In genomic region chr3:186772281-186772885, GRCh38 we compare ENCODE assay signal across 8 cellular contexts. TPM values are rescaled to one million over a fixed set of nuclear protein-coding genes. Genes with fewer than 3 reads are reported as not detected.
DNase-seq lines count a peak whose midpoint lies in the region; ATAC-seq, FAIRE-seq and TF ChIP-seq lines count a peak whose summit lies in the region.

No MANE protein-coding gene starts in this region.

- no peaks in the 10 kb centered on the region for H3K27me3 ChIP-seq in keratinocyte (ENCODE audit: control insufficient read depth, extremely low read depth, insufficient read depth, low read length)
- H3K27me3 ChIP-seq in stomach = peaks cover 0 to 6% (median 0%) of the 10 kb centered on the region in 3 donors

- H3K4me1 Mint-ChIP-seq in activated T-cell treated with anti-CD3 and anti-CD28 coated beads, Interleukin-2, amount 50 U/mL, for 24 hours (ENCODE audit: low read depth) = peaks cover 20% of the 10 kb centered on the region
- H3K4me1 Mint-ChIP-seq in activated T-helper 17 cell treated with anti-CD3 and anti-CD28 coated beads, Interleukin-2, amount 50 U/mL, for 72 hours = no peaks in the 10 kb centered on the region

- H3K9ac ChIP-seq in keratinocyte (ENCODE audit: control insufficient read depth, extremely low read depth, insufficient read depth, low read length) = peak overlapping the region; percentile 0

- peak overlapping the region; percentile 83 for H3K4me2 ChIP-seq in keratinocyte (ENCODE audit: control insufficient read depth, extremely low read depth, insufficient read depth, low read depth, low read length)

- peaks cover 4% of the 10 kb centered on the region for H3K36me3 Mint-ChIP-seq in activated T-cell treated with anti-CD3 and anti-CD28 coated beads, Interleukin-2, amount 50 U/mL, for 24 hours (ENCODE audit: low read depth)
- H3K36me3 Mint-ChIP-seq in activated T-helper 17 cell treated with anti-CD3 and anti-CD28 coated beads, Interleukin-2, amount 50 U/mL, for 72 hours (ENCODE audit: low read depth) = no peaks in the 10 kb centered on the region

- 6 to 8% (median 7%) methylated on average over 35 of the region's 35 CpGs for WGBS in stomach, 5 donors

- no peaks in the 10 kb centered on the region for H3K79me2 ChIP-seq in keratinocyte (ENCODE audit: control insufficient read depth, insufficient read depth, low read length)

- no peaks in the 10 kb centered on the region for H3K9me1 ChIP-seq in keratinocyte (ENCODE audit: control insufficient read depth, extremely low read depth, insufficient read depth, low read length)

- no peaks in the 10 kb centered on the region for H4K20me1 ChIP-seq in keratinocyte (ENCODE audit: control insufficient read depth, extremely low read depth, insufficient read depth, low read length)

- ATAC-seq in HG02943 (IDR thresholded peaks at IDR 0.05; ENCODE audit: low read depth, unreplicated experiment) = peak; percentile 21
- ATAC-seq in activated T-helper 17 cell treated with anti-CD3 and anti-CD28 coated beads, Interleukin-2, amount 50 U/mL, for 72 hours (replicated peaks) = peak; percentile 49

- H3K36me3 ChIP-seq in keratinocyte (ENCODE audit: control insufficient read depth in 2 of 2, extremely low read depth in 1 of 2, insufficient read depth in 2 of 2, low read length in 2 of 2) = no peaks in the 10 kb centered on the region
- no peaks in the 10 kb centered on the region for H3K36me3 ChIP-seq in stomach

- H3K4me1 ChIP-seq in keratinocyte (ENCODE audit: control insufficient read depth, extremely low read depth, insufficient read depth, low read length) (peaks cover 8% of the 10 kb centered on the region), stomach (peaks cover 0 to 14% (median 14%) of the 10 kb centered on the region in 4 donors)

- FAIRE-seq in keratinocyte (lab: Jason Lieb, UNC) = no peak

- peak overlapping the region in 2 of 3 experiments; percentile 13 to 53 for H3K4me3 ChIP-seq in keratinocyte (ENCODE audit: control insufficient read depth in 2 of 3, extremely low read depth in 1 of 3, insufficient read depth in 2 of 3, low read depth in 1 of 3, low read length in 3 of 3)
- H3K4me3 ChIP-seq in stomach = peak overlapping the region; percentile 43 to 58 (median 52)

- peak overlapping the region; percentile 92 for H3K4me3 Mint-ChIP-seq in activated T-cell treated with anti-CD3 and anti-CD28 coated beads, Interleukin-2, amount 50 U/mL, for 24 hours
- peak overlapping the region; percentile 86 for H3K4me3 Mint-ChIP-seq in activated T-helper 17 cell treated with anti-CD3 and anti-CD28 coated beads, Interleukin-2, amount 50 U/mL, for 72 hours

- peak overlapping the region; percentile 98 for H3K27ac Mint-ChIP-seq in activated T-cell treated with anti-CD3 and anti-CD28 coated beads, Interleukin-2, amount 50 U/mL, for 24 hours
- peak overlapping the region; percentile 83 for H3K27ac Mint-ChIP-seq in activated T-helper 17 cell treated with anti-CD3 and anti-CD28 coated beads, Interleukin-2, amount 50 U/mL, for 72 hours

- intact Hi-C loops in stomach (cut with DNase I; ENCODE audit: low total_unique reads) = no loop called here

- dilution Hi-C loops in keratinocyte (cut with MboI; ENCODE audit: extremely low pct_ligation_motif_present, low sequenced_read_pairs) = no loop called here

- TF ChIP-seq CTCF in keratinocyte (optimal IDR thresholded peaks at IDR 0.05 in 1 of 3, IDR thresholded peaks at IDR 0.05 in 1 of 3, conservative IDR thresholded peaks at IDR 0.05 in 1 of 3; ENCODE audit: extremely low read depth in 1 of 3, insufficient read depth in 2 of 3, low read length in 3 of 3) (no peak), stomach (IDR thresholded peaks at IDR 0.05) (no peak)

- H3K27ac ChIP-seq in keratinocyte (ENCODE audit: control insufficient read depth, insufficient read depth, low read length) (no peak overlapping the region), stomach (peak overlapping the region in 4 of 5 donors; percentile 26 to 67 (median 48))

- H2AFZ ChIP-seq in keratinocyte (ENCODE audit: control insufficient read depth, low read length) = peak overlapping the region; percentile 86

- H3K27me3 Mint-ChIP-seq in activated T-cell treated with anti-CD3 and anti-CD28 coated beads, Interleukin-2, amount 50 U/mL, for 24 hours = no peaks in the 10 kb centered on the region
- H3K27me3 Mint-ChIP-seq in activated T-helper 17 cell treated with anti-CD3 and anti-CD28 coated beads, Interleukin-2, amount 50 U/mL, for 72 hours = no peaks in the 10 kb centered on the region

- no peak for DNase-seq in activated T-cell treated with anti-CD3 and anti-CD28 coated beads, Interleukin-2, amount 50 U/mL, for 24 hours
- DNase-seq in activated T-cell treated with anti-CD3 and anti-CD28 coated beads, Interleukin-2, amount 50 U/mL, for 1 hour = no peak
- no peak for DNase-seq in keratinocyte (ENCODE audit: low read depth, low spot score)
- no peak for DNase-seq in stomach
- no peak for DNase-seq in H4 (ENCODE audit: low spot score)
- no peak for DNase-seq in NCI-H2171 (lab: John Stamatoyannopoulos, UW)

- H3K9me3 ChIP-seq in keratinocyte (ENCODE audit: control insufficient read depth, low read depth, low read length) = no peaks in the 10 kb centered on the region
- no peaks in the 10 kb centered on the region for H3K9me3 ChIP-seq in stomach

- peaks cover 4% of the 10 kb centered on the region for H3K9me3 Mint-ChIP-seq in activated T-cell treated with anti-CD3 and anti-CD28 coated beads, Interleukin-2, amount 50 U/mL, for 24 hours
- no peaks in the 10 kb centered on the region for H3K9me3 Mint-ChIP-seq in activated T-helper 17 cell treated with anti-CD3 and anti-CD28 coated beads, Interleukin-2, amount 50 U/mL, for 72 hours

- no peak for TF ChIP-seq EP300 in stomach (IDR thresholded peaks at IDR 0.05)

- TF ChIP-seq POLR2A in stomach (IDR thresholded peaks at IDR 0.05) = no peak

RNA-seq across cellular contexts. Expression of gene EIF4A2, which starts 11.0 kb away (rescaled TPM):
- 100 to 1,000 TPM; 266 to 346 TPM for total RNA-seq in activated T-helper 17 cell treated with anti-CD3 and anti-CD28 coated beads, Interleukin-2, amount 50 U/mL, for 72 hours
- polyA plus RNA-seq in keratinocyte = 208 to 568 TPM (median 416 TPM) in 3 replicates
- polyA plus RNA-seq in keratinocyte (2011; ENCODE audit: low read depth) = 372 TPM
- 180 and 268 TPM in 2 replicates for polyA plus RNA-seq in keratinocyte (2011; cell fraction: cytosol; rRNA removed)
- 553 and 969 TPM in 2 replicates for polyA plus RNA-seq in keratinocyte (2011; cell fraction: nucleus; rRNA removed)
- 143 and 560 TPM in 2 replicates for polyA plus RNA-seq in keratinocyte (2012; ENCODE audit: low replicate concordance)
- 56.3 to 311 TPM (median 141 TPM) in 3 replicates for polyA minus RNA-seq in keratinocyte
- 79.4 TPM for polyA minus RNA-seq in keratinocyte (2011; cell fraction: cytosol; rRNA and poly(A)+ RNA removed)
- polyA minus RNA-seq in keratinocyte (2011; cell fraction: nucleus; rRNA and poly(A)+ RNA removed) = 212 and 350 TPM in 2 replicates
- 1,000 to 10,000 TPM in 1 of 5 donors, 100 to 1,000 TPM in 4; 165 to 1,058 (median 464) TPM for total RNA-seq in stomach
- polyA plus RNA-seq in stomach = 100 to 1,000 TPM; 313 to 569 (median 319) TPM
- 416 and 440 TPM in 2 replicates for total RNA-seq in H4 (2014; rRNA removed; shearing (Covaris generic))

RNA-seq across cellular contexts. Expression of gene RFC4, which starts 33.9 kb away (rescaled TPM):
- 100 to 1,000 TPM in 1 of 2 donors, 10 to 100 TPM in 1; 87.1 to 108 TPM for total RNA-seq in activated T-helper 17 cell treated with anti-CD3 and anti-CD28 coated beads, Interleukin-2, amount 50 U/mL, for 72 hours
- 8.1 to 22.8 TPM (median 19.7 TPM) in 3 replicates for polyA plus RNA-seq in keratinocyte
- 10.3 TPM for polyA plus RNA-seq in keratinocyte (2011; ENCODE audit: low read depth)
- 9.1 and 12.3 TPM in 2 replicates for polyA plus RNA-seq in keratinocyte (2011; cell fraction: cytosol; rRNA removed)
- polyA plus RNA-seq in keratinocyte (2011; cell fraction: nucleus; rRNA removed) = 15.4 and 24.0 TPM in 2 replicates
- polyA plus RNA-seq in keratinocyte (2012; ENCODE audit: low replicate concordance) = 13.8 and 22.8 TPM in 2 replicates
- polyA minus RNA-seq in keratinocyte = 1.9 to 9.9 TPM (median 6.5 TPM) in 3 replicates
- polyA minus RNA-seq in keratinocyte (2011; cell fraction: cytosol; rRNA and poly(A)+ RNA removed) = 3.1 TPM
- polyA minus RNA-seq in keratinocyte (2011; cell fraction: nucleus; rRNA and poly(A)+ RNA removed) = 2.2 and 4.3 TPM in 2 replicates
- 100 to 1,000 TPM in 1 of 5 donors, 10 to 100 TPM in 2, 1 to 10 TPM in 1, not detected in 1; 3.2 to 121 (median 28.4) TPM for total RNA-seq in stomach
- polyA plus RNA-seq in stomach = 10 to 100 TPM; 13.1 to 25.2 (median 21.2) TPM
- total RNA-seq in H4 (2014; rRNA removed; shearing (Covaris generic)) = 131 and 150 TPM in 2 replicates

RNA-seq across cellular contexts. Expression of gene KNG1, which starts 55.2 kb away (rescaled TPM):
- total RNA-seq in activated T-helper 17 cell treated with anti-CD3 and anti-CD28 coated beads, Interleukin-2, amount 50 U/mL, for 72 hours = not detected
- polyA plus RNA-seq in keratinocyte = 0.12 TPM in 1 of 3 replicates, not detected in the others
- not detected for polyA plus RNA-seq in keratinocyte (2011; ENCODE audit: low read depth)
- not detected in 2 replicates for polyA plus RNA-seq in keratinocyte (2011; cell fraction: cytosol; rRNA removed)
- not detected in 2 replicates for polyA plus RNA-seq in keratinocyte (2011; cell fraction: nucleus; rRNA removed)
- polyA plus RNA-seq in keratinocyte (2012; ENCODE audit: low replicate concordance) = not detected in 2 replicates
- not detected in 3 replicates for polyA minus RNA-seq in keratinocyte
- polyA minus RNA-seq in keratinocyte (2011; cell fraction: cytosol; rRNA and poly(A)+ RNA removed) = not detected
- polyA minus RNA-seq in keratinocyte (2011; cell fraction: nucleus; rRNA and poly(A)+ RNA removed) = not detected in 2 replicates
- total RNA-seq in stomach = not detected
- under 1 TPM in 1 of 3 donors, not detected in 2; 0.18 TPM for polyA plus RNA-seq in stomach
- not detected in 2 replicates for total RNA-seq in H4 (2014; rRNA removed; shearing (Covaris generic))
